9 cellular contexts compared by ENCODE assay signal in the genomic region with DNA sequence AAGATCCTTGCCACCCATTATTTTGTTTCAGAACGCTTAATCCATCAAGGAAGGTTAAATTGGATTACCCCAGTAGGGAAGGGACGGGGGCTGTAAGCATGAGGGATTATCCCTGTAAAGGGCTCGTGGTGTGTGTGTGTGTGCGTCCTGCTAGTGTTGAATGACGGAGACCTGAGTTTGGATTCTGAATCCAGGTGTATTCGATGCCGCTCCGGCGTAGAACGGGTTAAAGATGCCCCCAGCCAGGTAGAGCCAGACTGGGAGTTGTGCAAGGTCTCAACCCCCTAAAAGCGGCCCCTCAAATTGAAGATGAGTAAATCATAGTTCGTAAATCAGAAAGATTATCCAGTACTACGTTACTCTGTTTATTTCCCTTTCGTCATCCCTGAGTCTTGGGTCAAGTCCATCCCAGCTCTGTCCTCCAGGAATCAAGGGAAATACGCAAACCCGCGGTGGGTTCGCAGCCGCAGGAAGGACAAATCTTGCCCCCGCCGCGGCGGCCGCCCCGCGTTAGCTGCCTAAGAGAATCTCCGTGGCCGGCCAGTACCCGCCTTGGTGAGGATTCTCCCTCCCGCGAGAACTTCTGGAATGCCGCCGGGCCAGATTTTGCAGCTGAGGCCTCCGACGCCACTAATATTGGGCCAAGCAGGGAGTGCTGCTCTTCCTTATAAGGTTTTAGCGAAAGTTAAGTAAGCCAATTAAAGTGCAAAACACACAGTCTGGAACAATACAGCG. TPM values are rescaled to one million over a fixed set of nuclear protein-coding genes. Genes with fewer than 3 reads are reported as not detected.
DNase-seq lines count a peak whose midpoint lies in the region; ATAC-seq and TF ChIP-seq lines count a peak whose summit lies in the region.
"Had no signal": no experiment of that assay in that cellular context is flagged by ENCODE, and none has a peak within 500 bp of the region (broad histone marks: within the 10 kb centered on the region; RNA-seq: fewer than 3 reads in every experiment).

No MANE protein-coding gene starts in this region.

- no peaks in the 10 kb centered on the region for H3K9me2 ChIP-seq in GM23338 (ENCODE audit: insufficient read depth)

- no peak for TF ChIP-seq CTCF in GM23338 (conservative IDR thresholded peaks at IDR 0.05; ENCODE audit: low read depth in 2 of 2)
- no peak for TF ChIP-seq CTCF in LNCaP clone FGC (IDR thresholded peaks at IDR 0.05; ENCODE audit: control insufficient read depth, extremely low read depth, insufficient read depth)
- TF ChIP-seq CTCF in activated B cell treated with CpG ODN at 0.5 μM for 24 hours (IDR thresholded peaks at IDR 0.05): no peak
- TF ChIP-seq CTCF in esophagus squamous epithelium (IDR thresholded peaks at IDR 0.05): no peak

- H3K79me2 ChIP-seq in GM23338 (replicated peaks; ENCODE audit: insufficient read depth): peaks cover 40% of the 10 kb centered on the region

- 7 to 14% methylated on average over 17 to 21 of the region's 37 CpGs for WGBS in esophagus squamous epithelium, 2 donors

- H3K27ac ChIP-seq in GM23338 (ENCODE audit: low read depth) (peak overlapping the region; percentile 78), esophagus squamous epithelium (peak overlapping the region; percentile 88 to 96 (median 92)), mucosa of rectum (ENCODE audit: low read depth in 2 of 2, low read length in 2 of 2) (peak overlapping the region; percentile 72 to 82)

- H3K27ac Mint-ChIP-seq in GM23338 (peak overlapping the region; percentile 98), activated B cell treated with CpG ODN at 0.5 μM for 24 hours (peak overlapping the region; percentile 89)

- H4K20me1 ChIP-seq in GM23338 (replicated peaks; ENCODE audit: insufficient read depth): peaks cover 28% of the 10 kb centered on the region

- H3K27me3 Mint-ChIP-seq in GM23338 (ENCODE audit: insufficient read depth, low read depth, poor library complexity) (peaks cover 19% of the 10 kb centered on the region), activated B cell treated with CpG ODN at 0.5 μM for 24 hours (peaks cover 18% of the 10 kb centered on the region)

- H3K4me1 ChIP-seq in GM23338 (ENCODE audit: insufficient read depth): peaks cover 21% of the 10 kb centered on the region
- H3K4me1 ChIP-seq in esophagus squamous epithelium: peaks cover 0 to 50% (median 6%) of the 10 kb centered on the region in 3 donors
- H3K4me1 ChIP-seq in mucosa of rectum (ENCODE audit: control insufficient read depth in 2 of 2, insufficient read depth in 2 of 2, low read length in 2 of 2): peaks cover 5 to 12% of the 10 kb centered on the region in 2 donors

- peaks cover 25% of the 10 kb centered on the region for H3K27me3 ChIP-seq in GM23338 (ENCODE audit: insufficient read depth)
- H3K27me3 ChIP-seq in esophagus squamous epithelium: peaks cover 0 to 12% (median 0%) of the 10 kb centered on the region in 4 donors
- H3K27me3 ChIP-seq in mucosa of rectum (ENCODE audit: control insufficient read depth in 2 of 2, insufficient read depth in 2 of 2, low read length in 2 of 2): no peaks in the 10 kb centered on the region

- H3K4me1 Mint-ChIP-seq in GM23338: peaks cover 32% of the 10 kb centered on the region
- peaks cover 47% of the 10 kb centered on the region for H3K4me1 Mint-ChIP-seq in activated B cell treated with CpG ODN at 0.5 μM for 24 hours

- no peaks in the 10 kb centered on the region for H3F3A ChIP-seq in GM23338 (replicated peaks; ENCODE audit: low read depth)

- peak; percentile 90 for DNase-seq in NCI-H2107 treated with DMSO at 0.1 percent for 48 hours (lab: John Stamatoyannopoulos, UW; ENCODE audit: unreplicated experiment)
- no peak for DNase-seq in NCI-H2107 (lab: John Stamatoyannopoulos, UW)
- DNase-seq in GM23338 (ENCODE audit: low spot score): peak; percentile 91
- DNase-seq in LNCaP clone FGC (ENCODE audit: low read depth): no peak
- no peak for DNase-seq in activated B cell treated with CpG ODN at 0.5 μM for 24 hours
- peak; percentile 21 for DNase-seq in esophagus squamous epithelium (lab: John Stamatoyannopoulos, UW)
- DNase-seq in ureter (ENCODE audit: low spot score): peak; percentile 90

- H3K9me3 ChIP-seq in esophagus squamous epithelium: no peaks in the 10 kb centered on the region
- no peaks in the 10 kb centered on the region for H3K9me3 ChIP-seq in mucosa of rectum (ENCODE audit: control insufficient read depth in 2 of 2, low read length in 2 of 2)

- CTCF ChIA-PET in activated B cell treated with CpG ODN at 0.5 μM for 24 hours (lab: Charles Lee): no interaction called here

- intact Hi-C loops in activated B cell treated with CpG ODN at 0.5 μM for 24 hours (cut with micrococcal nuclease) (loop anchor here (1.0 to 10.0 kb wide), 7 partner anchors 11 to 1180 kb away; partner anchors contain the start of genes CDKN2B, FOCAD, HACD4 and MLLT3), esophagus squamous epithelium (cut with DNase I) (no loop called here)

- H3K36me3 ChIP-seq in GM23338 (ENCODE audit: insufficient read depth): no peaks in the 10 kb centered on the region
- H3K36me3 ChIP-seq in esophagus squamous epithelium: peaks cover 0 to 6% (median 0%) of the 10 kb centered on the region in 3 donors
- H3K36me3 ChIP-seq in mucosa of rectum (ENCODE audit: control insufficient read depth in 2 of 2, insufficient read depth in 2 of 2, low read length in 2 of 2): peaks cover 0 to 4% of the 10 kb centered on the region in 2 donors

- H3K36me3 Mint-ChIP-seq in GM23338 (ENCODE audit: low read depth) (peaks cover 36% of the 10 kb centered on the region), activated B cell treated with CpG ODN at 0.5 μM for 24 hours (ENCODE audit: low read depth) (peaks cover 16% of the 10 kb centered on the region)

- H3K4me3 Mint-ChIP-seq in GM23338 (peak overlapping the region; percentile 100), activated B cell treated with CpG ODN at 0.5 μM for 24 hours (peak overlapping the region; percentile 99)

- peak; percentile 64 for ATAC-seq in GM23338
- peak; percentile 7 for ATAC-seq in activated B cell treated with CpG ODN at 0.5 μM for 24 hours (ENCODE audit: low read depth)

- POLR2A ChIA-PET in activated B cell treated with CpG ODN at 0.5 μM for 24 hours (lab: Charles Lee): interaction anchor here (0.7 to 2.4 kb wide), 6 partner anchors 10 to 588 kb away, joined by 3 to 14 read pairs (median 3); partner anchors contain the start of genes CDKN2A, CDKN2B and CDKN2B-AS1

- H3K9me3 Mint-ChIP-seq in GM23338 (no peaks in the 10 kb centered on the region; the same call in 2 of the 3 replicates), activated B cell treated with CpG ODN at 0.5 μM for 24 hours (no peaks in the 10 kb centered on the region)

- H2AFZ ChIP-seq in GM23338: peak overlapping the region; percentile 23

- TF ChIP-seq POLR2A in esophagus squamous epithelium (IDR thresholded peaks at IDR 0.05): no peak

- H3K9ac ChIP-seq in mucosa of rectum (ENCODE audit: low read depth in 1 of 2, low read length in 2 of 2): peak overlapping the region; percentile 71 to 76

- peak overlapping the region; percentile 98 for H3K4me2 ChIP-seq in GM23338

- H3K4me3 ChIP-seq in GM23338: peak overlapping the region; percentile 94
- peak overlapping the region; percentile 71 for H3K4me3 ChIP-seq in LNCaP clone FGC (ENCODE audit: low read depth, low read length)
- peak overlapping the region; percentile 44 to 95 (median 80) for H3K4me3 ChIP-seq in esophagus squamous epithelium
- H3K4me3 ChIP-seq in mucosa of rectum (ENCODE audit: low read length in 2 of 2): peak overlapping the region; percentile 85 to 87

TF ChIP-seq in GM23338, 12 proteins besides CTCF, POLR2A, EP300 and RAD21 (continues in another document):
- TF ChIP-seq JUNB (IDR thresholded peaks at IDR 0.05; ENCODE audit: unreplicated experiment): no peak
- TF ChIP-seq, protein P1, sequence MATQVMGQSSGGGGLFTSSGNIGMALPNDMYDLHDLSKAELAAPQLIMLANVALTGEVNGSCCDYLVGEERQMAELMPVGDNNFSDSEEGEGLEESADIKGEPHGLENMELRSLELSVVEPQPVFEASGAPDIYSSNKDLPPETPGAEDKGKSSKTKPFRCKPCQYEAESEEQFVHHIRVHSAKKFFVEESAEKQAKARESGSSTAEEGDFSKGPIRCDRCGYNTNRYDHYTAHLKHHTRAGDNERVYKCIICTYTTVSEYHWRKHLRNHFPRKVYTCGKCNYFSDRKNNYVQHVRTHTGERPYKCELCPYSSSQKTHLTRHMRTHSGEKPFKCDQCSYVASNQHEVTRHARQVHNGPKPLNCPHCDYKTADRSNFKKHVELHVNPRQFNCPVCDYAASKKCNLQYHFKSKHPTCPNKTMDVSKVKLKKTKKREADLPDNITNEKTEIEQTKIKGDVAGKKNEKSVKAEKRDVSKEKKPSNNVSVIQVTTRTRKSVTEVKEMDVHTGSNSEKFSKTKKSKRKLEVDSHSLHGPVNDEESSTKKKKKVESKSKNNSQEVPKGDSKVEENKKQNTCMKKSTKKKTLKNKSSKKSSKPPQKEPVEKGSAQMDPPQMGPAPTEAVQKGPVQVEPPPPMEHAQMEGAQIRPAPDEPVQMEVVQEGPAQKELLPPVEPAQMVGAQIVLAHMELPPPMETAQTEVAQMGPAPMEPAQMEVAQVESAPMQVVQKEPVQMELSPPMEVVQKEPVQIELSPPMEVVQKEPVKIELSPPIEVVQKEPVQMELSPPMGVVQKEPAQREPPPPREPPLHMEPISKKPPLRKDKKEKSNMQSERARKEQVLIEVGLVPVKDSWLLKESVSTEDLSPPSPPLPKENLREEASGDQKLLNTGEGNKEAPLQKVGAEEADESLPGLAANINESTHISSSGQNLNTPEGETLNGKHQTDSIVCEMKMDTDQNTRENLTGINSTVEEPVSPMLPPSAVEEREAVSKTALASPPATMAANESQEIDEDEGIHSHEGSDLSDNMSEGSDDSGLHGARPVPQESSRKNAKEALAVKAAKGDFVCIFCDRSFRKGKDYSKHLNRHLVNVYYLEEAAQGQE (IDR thresholded peaks at IDR 0.05; ENCODE audit: unreplicated experiment): no peak
- no peak for TF ChIP-seq STAT1 (IDR thresholded peaks at IDR 0.05; ENCODE audit: unreplicated experiment)
- no peak for TF ChIP-seq POLR2AphosphoS5 (IDR thresholded peaks at IDR 0.05; ENCODE audit: low read depth)
- no peak for TF ChIP-seq NANOG (IDR thresholded peaks at IDR 0.05; ENCODE audit: borderline replicate concordance)
- no peak for TF ChIP-seq ETS1 (IDR thresholded peaks at IDR 0.05)
- TF ChIP-seq CREB1 (CRISPR knock-in tag; IDR thresholded peaks at IDR 0.05; ENCODE audit: low read depth): no peak
- TF ChIP-seq EZH2phosphoT487 (IDR thresholded peaks at IDR 0.05; ENCODE audit: unreplicated experiment): no peak

RNA-seq across cellular contexts. Expression of gene MTAP, which starts 0.6 kb away (rescaled TPM):
- total RNA-seq in GM23338 (2014; rRNA removed; shearing (Covaris generic)): 70.0 and 71.8 TPM in 2 replicates
- 51.0 and 61.8 TPM in 2 replicates for polyA plus RNA-seq in GM23338 (2016; fragmentation: Nextera tagmentation; extraction: Ambion mirVana)
- total RNA-seq in activated B cell treated with CpG ODN at 0.5 μM for 24 hours (30.4 and 43.2 TPM in 2 replicates), esophagus squamous epithelium (10 to 100 TPM; 16.1 to 37.4 (median 27.6) TPM), ureter (75.5 TPM)
- total RNA-seq: Daoy had no signal

Comparison
In these comparisons a context has a peak if more than half of its experiments do, and no peak if none do; other contexts are left out.
1. DNase-seq: peak in NCI-H2107 treated with DMSO at 0.1 percent for 48 hours (single experiment), GM23338 (single experiment), esophagus squamous epithelium (single experiment) and ureter (single experiment); none in NCI-H2107 (single experiment), LNCaP clone FGC (single experiment) and activated B cell treated with CpG ODN at 0.5 μM for 24 hours (single experiment).
2. Peak in every context shown above with its lines, with median percentiles within 50 percentile points of each other: H3K27ac ChIP-seq and H3K4me3 ChIP-seq.